10 cellular contexts compared by ENCODE assay signal in genomic region chr3:187011915-187012314, GRCh38.
A peak's percentile ranks its signal among the peaks of the same experiment; 100 is the strongest.
DNase-seq lines count a peak whose midpoint lies in the region; ATAC-seq lines count a peak whose summit lies in the region.
"Had no signal": no experiment of that assay in that cellular context is flagged by ENCODE, and none has a peak within 500 bp of the region (broad histone marks: within the 10 kb centered on the region; RNA-seq: fewer than 3 reads in every experiment).

No MANE protein-coding gene starts in this region.

- ATAC-seq in GM19463 (IDR thresholded peaks at IDR 0.05; ENCODE audit: unreplicated experiment) (peak; percentile 37), HG03565 (IDR thresholded peaks at IDR 0.05; ENCODE audit: unreplicated experiment) (peak; percentile 34), HG03460 (IDR thresholded peaks at IDR 0.05; ENCODE audit: unreplicated experiment) (no peak)
- no peak for ATAC-seq in effector memory CD8-positive, alpha-beta T cell (replicated peaks)
- ATAC-seq: body of pancreas had no signal

- H3K4me1 Mint-ChIP-seq in effector memory CD8-positive, alpha-beta T cell (ENCODE audit: low read depth in 2 of 2): peaks cover 51 to 71% of the 10 kb centered on the region in 2 donors

- H4K20me1 ChIP-seq in BLaER1: peaks cover 78% of the 10 kb centered on the region

- H3K36me3 Mint-ChIP-seq in effector memory CD8-positive, alpha-beta T cell (ENCODE audit: insufficient read depth): peaks cover 55% of the 10 kb centered on the region

- H3K4me3 ChIP-seq in BLaER1 (no peak overlapping the region), H7 (ENCODE audit: insufficient read depth, low read depth, low read length) (no peak overlapping the region)
- H3K4me3 ChIP-seq: body of pancreas had no signal

- H3K36me3 ChIP-seq in BLaER1 (peaks cover 38% of the 10 kb centered on the region), H7 (replicated peaks; ENCODE audit: control insufficient read depth, insufficient read depth, low read length) (no peaks in the 10 kb centered on the region; the same call in 1 of the 2 replicates)

- H3K27ac Mint-ChIP-seq in effector memory CD8-positive, alpha-beta T cell: peak overlapping the region; percentile 55 to 77

- H3K27me3 ChIP-seq in BLaER1 (no peaks in the 10 kb centered on the region), H7 (ENCODE audit: control insufficient read depth, insufficient read depth, low read length) (no peaks in the 10 kb centered on the region)
- H3K27me3 ChIP-seq: body of pancreas had no signal

- peaks cover 73% of the 10 kb centered on the region for H3K4me1 ChIP-seq in BLaER1
- H3K4me1 ChIP-seq: body of pancreas had no signal

- no peak overlapping the region for H3K9ac ChIP-seq in BLaER1

- H3K9me3 Mint-ChIP-seq in effector memory CD8-positive, alpha-beta T cell: no peaks in the 10 kb centered on the region

- no peak for DNase-seq in effector memory CD8-positive, alpha-beta T cell
- no peak for DNase-seq in H7
- no peak for DNase-seq in NCI-H446 (lab: John Stamatoyannopoulos, UW)
- no peak for DNase-seq in NCI-H526 (lab: John Stamatoyannopoulos, UW)
- DNase-seq: stimulated activated naive CD4-positive, alpha-beta T cell treated with Interleukin-2 at 50 U/mL for 16 hours had no signal

- H3K27ac ChIP-seq in BLaER1: no peak overlapping the region

- peak overlapping the region; percentile 13 to 43 for H3K4me3 Mint-ChIP-seq in effector memory CD8-positive, alpha-beta T cell

- peak overlapping the region; percentile 74 for H3K4me2 ChIP-seq in BLaER1

- H3K27me3 Mint-ChIP-seq in effector memory CD8-positive, alpha-beta T cell: no peaks in the 10 kb centered on the region

- peaks cover 15% of the 10 kb centered on the region for H3K9me3 ChIP-seq in BLaER1
- H3K9me3 ChIP-seq: body of pancreas had no signal

Comparison
In these comparisons a context has a peak if more than half of its experiments do, and no peak if none do; other contexts are left out.
1. ATAC-seq: peak in GM19463 (single experiment) and HG03565 (single experiment); none in effector memory CD8-positive, alpha-beta T cell (single experiment) and HG03460 (single experiment).